1 cellular context compared by ENCODE assay signal in genomic region chr5:892390-893136, GRCh38.
TF ChIP-seq lines count a peak whose summit lies in the region.

TSS of gene BRD9 (minus strand) at chr5:892801. CDS start at chr5:892657, 144 bp downstream.
TSS of gene TRIP13 (plus strand) at chr5:892884. CDS start at chr5:892999, 115 bp downstream.

TF ChIP-seq in GM12878, 131 proteins besides CTCF, POLR2A, EP300 and RAD21 (continued from another document and continues in another):
- TF ChIP-seq E2F8 (IDR thresholded peaks at IDR 0.05; ENCODE audit: low read depth, partially characterized antibody) (no peak), RAD51 (IDR thresholded peaks at IDR 0.05) (no peak), EED (IDR thresholded peaks at IDR 0.05; ENCODE audit: low read depth) (no peak), KLF5 (IDR thresholded peaks at IDR 0.05; ENCODE audit: partially characterized antibody) (peak; percentile 90), POU2F2 (IDR thresholded peaks at IDR 0.05; ENCODE audit: borderline replicate concordance, low read depth, low read length) (peak; percentile 72; the same call in 1 of the 3 replicates), SP1 (IDR thresholded peaks at IDR 0.05; ENCODE audit: low read depth, low read length) (peak; percentile 55), MYC (IDR thresholded peaks at IDR 0.05; ENCODE audit: insufficient read depth, insufficient read length, insufficient replicate concordance, low read length, severe bottlenecking) (peak; percentile 50), WRNIP1 (IDR thresholded peaks at IDR 0.05; ENCODE audit: borderline replicate concordance, low read depth, low read length) (no peak), MYB (IDR thresholded peaks at IDR 0.05; ENCODE audit: borderline replicate concordance, low read depth, low read length) (no peak), MAX (IDR thresholded peaks at IDR 0.05; ENCODE audit: low read depth, low read length) (peak; percentile 85; the same call in 1 of the 2 replicates), ATF7 (IDR thresholded peaks at IDR 0.05; ENCODE audit: low read depth) (no peak), CREB1 (IDR thresholded peaks at IDR 0.05; ENCODE audit: low read depth) (peak; percentile 85), E2F4 (IDR thresholded peaks at IDR 0.05; ENCODE audit: low read depth, low read length) (peak; percentile 98), EZH2 (IDR thresholded peaks at IDR 0.05; ENCODE audit: borderline replicate concordance, control insufficient read depth, low read depth, low read length) (no peak), PAX5 (IDR thresholded peaks at IDR 0.05; ENCODE audit: borderline replicate concordance, low read depth, low read length) (no peak), STAT1 (conservative IDR thresholded peaks at IDR 0.05) (peak; percentile 73; the same call in 1 of the 2 replicates), ZNF24 (IDR thresholded peaks at IDR 0.05) (no peak), KDM1A (IDR thresholded peaks at IDR 0.05; ENCODE audit: borderline replicate concordance) (no peak), BCL11A (IDR thresholded peaks at IDR 0.05; ENCODE audit: low read depth, low read length) (no peak), ZNF622 (IDR thresholded peaks at IDR 0.05) (no peak), DPF2 (IDR thresholded peaks at IDR 0.05) (peak; percentile 80), YBX1 (IDR thresholded peaks at IDR 0.05) (no peak), SIX5 (IDR thresholded peaks at IDR 0.05; ENCODE audit: low read depth, low read length, severe bottlenecking) (peak; percentile 53), JUNB (IDR thresholded peaks at IDR 0.05) (no peak), CHD2 (IDR thresholded peaks at IDR 0.05; ENCODE audit: borderline replicate concordance, low read depth, low read length) (no peak), PRDM15 (CRISPR knock-in tag; IDR thresholded peaks at IDR 0.05) (no peak), NR2C1 (IDR thresholded peaks at IDR 0.05) (peak; percentile 99), NR2C2 (IDR thresholded peaks at IDR 0.05; ENCODE audit: borderline replicate concordance, control insufficient read depth, insufficient read length, low read depth) (peak; percentile 85), FOXK2 (IDR thresholded peaks at IDR 0.05) (no peak), SUPT20H (IDR thresholded peaks at IDR 0.05; ENCODE audit: borderline replicate concordance, control insufficient read depth, low read depth, low read length) (no peak), ASH2L (IDR thresholded peaks at IDR 0.05; ENCODE audit: borderline replicate concordance, low read depth) (0 out of 2 replicates have a peak, but pooled peaks have one; percentile 32), CBX5 (IDR thresholded peaks at IDR 0.05; ENCODE audit: low read depth) (no peak), PML (IDR thresholded peaks at IDR 0.05; ENCODE audit: low read length) (no peak), CEBPZ (IDR thresholded peaks at IDR 0.05; ENCODE audit: low read depth, low read length) (no peak), CBFB (IDR thresholded peaks at IDR 0.05; ENCODE audit: low read depth) (no peak), POLR2AphosphoS2 (IDR thresholded peaks at IDR 0.05; ENCODE audit: low read depth, low read length) (no peak), MLLT1 (IDR thresholded peaks at IDR 0.05) (no peak), CUX1 (IDR thresholded peaks at IDR 0.05; ENCODE audit: insufficient replicate concordance, low read depth, low read length) (no peak), BACH1 (IDR thresholded peaks at IDR 0.05; ENCODE audit: borderline replicate concordance) (peak; percentile 88; the same call in 1 of the 2 replicates), ZNF217 (IDR thresholded peaks at IDR 0.05) (peak; percentile 76; the same call in 1 of the 2 replicates), SREBF2 (IDR thresholded peaks at IDR 0.05; ENCODE audit: low read length) (peak; percentile 70; the same call in 1 of the 2 replicates), POLR2AphosphoS5 (IDR thresholded peaks at IDR 0.05; ENCODE audit: low read length) (peak; percentile 81), GATAD2B (conservative IDR thresholded peaks at IDR 0.05; ENCODE audit: low read depth) (peak; percentile 97), LARP7 (IDR thresholded peaks at IDR 0.05) (peak; percentile 97)
